In the genomic region with DNA sequence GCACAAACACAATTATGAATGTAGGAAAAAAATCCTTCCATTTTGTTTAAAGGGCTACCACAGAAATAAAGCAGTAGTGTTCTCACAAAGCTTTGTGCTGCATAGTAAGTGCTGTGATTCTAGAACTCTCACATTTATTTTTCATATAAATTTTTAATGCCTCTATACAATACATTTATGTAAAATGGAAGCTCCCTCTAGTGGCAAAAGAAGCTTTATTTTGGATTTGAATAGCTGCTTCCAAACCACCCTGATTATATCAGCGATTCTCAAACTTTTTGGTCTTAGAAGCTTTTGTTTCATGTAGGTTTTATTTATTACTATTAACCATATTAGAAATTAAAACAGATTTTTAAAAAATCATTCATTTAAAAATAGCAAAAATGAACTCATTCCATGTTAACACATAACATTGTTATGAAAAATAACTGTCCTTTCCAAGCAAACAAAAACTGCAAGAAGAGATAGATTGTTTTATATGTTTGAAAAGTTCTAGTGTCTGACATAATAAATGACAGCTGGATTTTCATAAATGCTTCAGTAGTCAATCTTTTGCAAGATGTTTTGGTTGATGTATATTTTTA, we compare ENCODE assay signal across 11 cellular contexts. TPM values are rescaled to one million over a fixed set of nuclear protein-coding genes. Genes with fewer than 3 reads are reported as not detected.
A peak's percentile ranks its signal among the peaks of the same experiment; 100 is the strongest.
DNase-seq lines count a peak whose midpoint lies in the region; ATAC-seq, FAIRE-seq and TF ChIP-seq lines count a peak whose summit lies in the region.
"Had no signal": no experiment of that assay in that cellular context is flagged by ENCODE, and none has a peak within 500 bp of the region (broad histone marks: within the 10 kb centered on the region; RNA-seq: fewer than 3 reads in every experiment).

No MANE protein-coding gene starts in this region.

- BruUV-seq in PC-9 (replicated peaks; lab: Mats Ljungman, UMichigan) = no TSS peak

- no peaks in the 10 kb centered on the region for H3K4me1 ChIP-seq in PC-9 (replicated peaks; ENCODE audit: insufficient read depth)

- peak; percentile 82 for FAIRE-seq in A204.1 (lab: Jason Lieb, UNC)
- FAIRE-seq: GM18507 had no signal

- no peaks in the 10 kb centered on the region for H3K36me3 ChIP-seq in PC-9 (ENCODE audit: low read depth)
- no peaks in the 10 kb centered on the region for H3K36me3 ChIP-seq in WERI-Rb-1

- no peaks in the 10 kb centered on the region for H3K9me2 ChIP-seq in PC-9 (ENCODE audit: insufficient read depth)

- DNase-seq in PC-9 (peak in 1 of 2 experiments; percentile 43), fibroblast of gingiva (ENCODE audit: low read depth) (peak; percentile 13), WERI-Rb-1 (no peak)
- DNase-seq: NCI-H774; stimulated activated CD4-positive, alpha-beta T cell treated with anti-CD3 and anti-CD28 coated beads, Interleukin-2, amount 100 ng/mL, for 48 hours had no signal

- CTCF ChIA-PET in PC-9 (lab: Charles Lee) = interaction anchor here (0.6 to 1.5 kb wide), 4 partner anchors 196 to 324 kb away, joined by 3 to 9 read pairs (median 4); no protein-coding TSS in a partner anchor

- no peaks in the 10 kb centered on the region for H4K20me1 ChIP-seq in PC-9 (ENCODE audit: insufficient read depth)

- H3K4me3 ChIP-seq in PC-9 = no peak overlapping the region
- no peak overlapping the region for H3K4me3 ChIP-seq in WERI-Rb-1 (ENCODE audit: low read depth, low read length)

- H3K9me3 ChIP-seq in PC-9 (ENCODE audit: insufficient read depth, low read depth) (no peaks in the 10 kb centered on the region), WERI-Rb-1 (ENCODE audit: severe bottlenecking) (peaks cover 7% of the 10 kb centered on the region)

- no peak overlapping the region for H3K4me2 ChIP-seq in PC-9

- intact Hi-C loops in PC-9 (cut with micrococcal nuclease; ENCODE audit: unreplicated experiment) = loop anchor here (1.0 to 2.0 kb wide), 3 partner anchors 159 to 310 kb away; no protein-coding TSS in a partner anchor

- H3K27me3 ChIP-seq in PC-9 (ENCODE audit: insufficient read depth, low read depth) (no peaks in the 10 kb centered on the region), WERI-Rb-1 (ENCODE audit: insufficient read depth, low read depth, severe bottlenecking) (no peaks in the 10 kb centered on the region)

- H3K79me2 ChIP-seq in PC-9 (ENCODE audit: low read depth) = no peaks in the 10 kb centered on the region

- no peaks in the 10 kb centered on the region; the same call in 1 of the 2 replicates for H3F3A ChIP-seq in PC-9 (ENCODE audit: insufficient read depth, low read depth)

- H3K27ac ChIP-seq in PC-9 = no peak overlapping the region
- no peak overlapping the region for H3K27ac ChIP-seq in WERI-Rb-1

- H2AFZ ChIP-seq in PC-9 = no peak overlapping the region

- ATAC-seq in GM18870 (IDR thresholded peaks at IDR 0.05; ENCODE audit: unreplicated experiment) (no peak), GM21360 (IDR thresholded peaks at IDR 0.05; ENCODE audit: unreplicated experiment) (no peak), GM19351 (IDR thresholded peaks at IDR 0.05; ENCODE audit: unreplicated experiment) (no peak)

- POLR2A ChIA-PET in PC-9 (lab: Charles Lee; ENCODE audit: unreplicated experiment) = interaction anchor here (0.7 kb wide), 1 partner anchor 1797 kb away, joined by 7 read pairs; no protein-coding TSS in a partner anchor

- TF ChIP-seq CTCF in GM12872 (IDR thresholded peaks at IDR 0.05; ENCODE audit: insufficient read depth, low read depth, low read length) (peak; percentile 40; the same call in 1 of the 3 replicates), PC-9 (conservative IDR thresholded peaks at IDR 0.05) (peak; percentile 84), WERI-Rb-1 (IDR thresholded peaks at IDR 0.05; ENCODE audit: low read depth, low read length) (no peak)

RNA-seq across cellular contexts. Expression of gene HS3ST5, which starts 38.4 kb away (rescaled TPM):
- total RNA-seq in PC-9 (2021) = 0.09 and 0.30 TPM in 2 replicates
